Comparison of ENCODE assay signal across 1 cellular context in genomic region chr16:47461598-47462266, GRCh38.
TF ChIP-seq lines count a peak whose summit lies in the region.

No MANE protein-coding gene starts in this region.

TF ChIP-seq in K562, 482 proteins besides CTCF, POLR2A, EP300 and RAD21 (continued from another document and continues in another):
- no peak; the same call in 1 of the 2 replicates for TF ChIP-seq ZKSCAN1 (IDR thresholded peaks at IDR 0.05; ENCODE audit: low read depth, low read length)
- no peak for TF ChIP-seq ZNF407 (IDR thresholded peaks at IDR 0.05; ENCODE audit: low read depth)
- TF ChIP-seq PHF21A (IDR thresholded peaks at IDR 0.05; ENCODE audit: borderline replicate concordance, low read depth) = no peak
- no peak; the same call in 1 of the 2 replicates for TF ChIP-seq ESRRA (IDR thresholded peaks at IDR 0.05; ENCODE audit: borderline replicate concordance, low read depth)
- TF ChIP-seq SMARCA5 (IDR thresholded peaks at IDR 0.05) = no peak
- no peak for TF ChIP-seq CHD4 (IDR thresholded peaks at IDR 0.05; ENCODE audit: insufficient read depth, insufficient replicate concordance, low read depth, low read length, poor library complexity, severe bottlenecking)
- 0 out of 2 replicates have a peak, but pooled peaks have one; percentile 17 for TF ChIP-seq GATAD2B (IDR thresholded peaks at IDR 0.05; ENCODE audit: borderline replicate concordance)
- TF ChIP-seq MBD1 (CRISPR knock-in tag; IDR thresholded peaks at IDR 0.05) = no peak
- no peak for TF ChIP-seq SMAD3 (CRISPR knock-in tag; conservative IDR thresholded peaks at IDR 0.05)
- no peak for TF ChIP-seq CGGBP1 (CRISPR knock-in tag; IDR thresholded peaks at IDR 0.05)
- TF ChIP-seq ZNF766 (CRISPR knock-in tag; conservative IDR thresholded peaks at IDR 0.05) = no peak
- TF ChIP-seq GATAD2A (IDR thresholded peaks at IDR 0.05) = 0 out of 2 replicates have a peak, but pooled peaks have one; percentile 38
- TF ChIP-seq E4F1 (CRISPR knock-in tag; IDR thresholded peaks at IDR 0.05; ENCODE audit: borderline replicate concordance) = no peak
- TF ChIP-seq POLR2B (IDR thresholded peaks at IDR 0.05; ENCODE audit: low read depth, partially characterized antibody) = peak; percentile 50
- TF ChIP-seq KAT7 (CRISPR knock-in tag; IDR thresholded peaks at IDR 0.05; ENCODE audit: borderline replicate concordance) = 0 out of 2 replicates have a peak, but pooled peaks have one; percentile 14
- TF ChIP-seq KDM1A (IDR thresholded peaks at IDR 0.05) = no peak
- no peak for TF ChIP-seq ARID3B (CRISPR knock-in tag; IDR thresholded peaks at IDR 0.05; ENCODE audit: borderline replicate concordance)
- no peak for TF ChIP-seq SMC3 (conservative IDR thresholded peaks at IDR 0.05; ENCODE audit: insufficient read depth, low read depth, low read length)
- no peak for TF ChIP-seq ZBTB17 (CRISPR knock-in tag; IDR thresholded peaks at IDR 0.05)
- TF ChIP-seq ZNF699 (CRISPR knock-in tag; IDR thresholded peaks at IDR 0.05; ENCODE audit: insufficient replicate concordance) = no peak
- no peak for TF ChIP-seq MXI1 (IDR thresholded peaks at IDR 0.05; ENCODE audit: low read depth, low read length)
- TF ChIP-seq KLF13 (tag; IDR thresholded peaks at IDR 0.05; ENCODE audit: borderline replicate concordance, low read depth) = no peak
- no peak for TF ChIP-seq THAP12 (CRISPR knock-in tag; IDR thresholded peaks at IDR 0.05)
- TF ChIP-seq ZNF280A (IDR thresholded peaks at IDR 0.05; ENCODE audit: low read depth, partially characterized antibody) = no peak
- TF ChIP-seq TBP (optimal IDR thresholded peaks at IDR 0.05; ENCODE audit: low read depth, low read length) = peak; percentile 92
- TF ChIP-seq CC2D1A (IDR thresholded peaks at IDR 0.05) = no peak
- no peak for TF ChIP-seq GABPA (tag; conservative IDR thresholded peaks at IDR 0.05; ENCODE audit: low read depth)
- TF ChIP-seq HMG20B (CRISPR knock-in tag; IDR thresholded peaks at IDR 0.05) = no peak
- no peak for TF ChIP-seq RUNX1 (IDR thresholded peaks at IDR 0.05; ENCODE audit: low read depth)
- no peak for TF ChIP-seq ZBTB43 (CRISPR knock-in tag; IDR thresholded peaks at IDR 0.05)
- TF ChIP-seq HNRNPL (IDR thresholded peaks at IDR 0.05; ENCODE audit: low read depth, low read length) = no peak
- TF ChIP-seq NR0B1 (IDR thresholded peaks at IDR 0.05; ENCODE audit: partially characterized antibody) = no peak
- TF ChIP-seq ZNF316 (IDR thresholded peaks at IDR 0.05) = peak; percentile 99
